1 cellular context compared by ENCODE assay signal in the genomic region with DNA sequence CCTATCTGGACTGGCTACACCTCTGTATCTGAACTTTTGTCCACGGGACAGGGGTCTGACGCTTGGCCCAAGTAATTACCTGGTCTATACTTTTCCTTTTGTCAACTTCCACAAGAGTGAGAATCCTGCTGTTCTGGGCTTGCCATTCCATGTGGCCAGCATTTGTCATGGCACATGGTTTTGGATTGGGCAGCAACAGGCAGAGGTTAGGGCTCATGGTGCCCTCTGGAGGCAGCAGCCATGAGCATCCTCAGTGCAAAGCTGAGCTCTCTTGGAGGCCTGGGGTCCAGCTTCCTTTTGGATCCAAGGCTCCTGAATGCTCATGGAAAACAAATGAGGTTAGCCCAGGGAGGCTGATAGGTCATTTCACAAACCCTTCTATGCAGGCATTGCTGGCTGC.
TF ChIP-seq lines count a peak whose summit lies in the region.

No MANE protein-coding gene starts in this region.

TF ChIP-seq in H1, 55 proteins besides CTCF, POLR2A, EP300 and RAD21:
- TF ChIP-seq CBX8 (IDR thresholded peaks at IDR 0.05; ENCODE audit: borderline replicate concordance, low read depth, low read length) (no peak), TBP (IDR thresholded peaks at IDR 0.05; ENCODE audit: low read depth, low read length) (no peak), JUN (IDR thresholded peaks at IDR 0.05; ENCODE audit: low read depth, low read length) (no peak), CTBP2 (IDR thresholded peaks at IDR 0.05; ENCODE audit: borderline replicate concordance, insufficient read depth, insufficient read length, low read length) (no peak), POU5F1 (IDR thresholded peaks at IDR 0.05; ENCODE audit: low read depth, low read length) (no peak), MAX (IDR thresholded peaks at IDR 0.05) (peak; percentile 98), SIN3A (conservative IDR thresholded peaks at IDR 0.05 in 1 of 2, IDR thresholded peaks at IDR 0.05 in 1 of 2; ENCODE audit: low read depth in 1 of 2, low read length in 2 of 2) (0 out of 4 replicates have a peak, but pooled peaks of 1 of the 2 experiments have one; percentile 72), BRCA1 (IDR thresholded peaks at IDR 0.05; ENCODE audit: low read depth, low read length) (no peak), SIX5 (IDR thresholded peaks at IDR 0.05; ENCODE audit: low read depth, low read length) (no peak), SP2 (IDR thresholded peaks at IDR 0.05; ENCODE audit: low read length) (no peak), YY1 (IDR thresholded peaks at IDR 0.05; ENCODE audit: low read depth, low read length) (peak; percentile 48; the same call in 1 of the 2 replicates), RFX5 (IDR thresholded peaks at IDR 0.05; ENCODE audit: borderline replicate concordance, low read depth, low read length) (no peak), RBBP5 (IDR thresholded peaks at IDR 0.05; ENCODE audit: borderline replicate concordance, low read depth, low read length) (no peak), RNF2 (IDR thresholded peaks at IDR 0.05; ENCODE audit: borderline replicate concordance, low read depth, low read length, missing control alignments, poor library complexity, severe bottlenecking) (no peak), ASH2L (IDR thresholded peaks at IDR 0.05; ENCODE audit: low read length) (no peak), GTF2F1 (IDR thresholded peaks at IDR 0.05; ENCODE audit: borderline replicate concordance, low read depth, low read length) (no peak), SIRT6 (IDR thresholded peaks at IDR 0.05; ENCODE audit: low read length) (no peak), SP4 (IDR thresholded peaks at IDR 0.05; ENCODE audit: low read length) (no peak), BCL11A (IDR thresholded peaks at IDR 0.05; ENCODE audit: low read depth in 2 of 2, low read length in 2 of 2) (no peak), HDAC6 (IDR thresholded peaks at IDR 0.05; ENCODE audit: low read depth, low read length) (no peak), NANOG (IDR thresholded peaks at IDR 0.05; ENCODE audit: insufficient read depth, low read depth, low read length, poor library complexity, severe bottlenecking) (no peak), NRF1 (IDR thresholded peaks at IDR 0.05; ENCODE audit: low read depth, low read length) (no peak)
- TF ChIP-seq, protein P1, sequence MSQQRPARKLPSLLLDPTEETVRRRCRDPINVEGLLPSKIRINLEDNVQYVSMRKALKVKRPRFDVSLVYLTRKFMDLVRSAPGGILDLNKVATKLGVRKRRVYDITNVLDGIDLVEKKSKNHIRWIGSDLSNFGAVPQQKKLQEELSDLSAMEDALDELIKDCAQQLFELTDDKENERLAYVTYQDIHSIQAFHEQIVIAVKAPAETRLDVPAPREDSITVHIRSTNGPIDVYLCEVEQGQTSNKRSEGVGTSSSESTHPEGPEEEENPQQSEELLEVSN (IDR thresholded peaks at IDR 0.05) = peak; percentile 56; the same call in 1 of the 2 replicates
- TF ChIP-seq, protein P2, sequence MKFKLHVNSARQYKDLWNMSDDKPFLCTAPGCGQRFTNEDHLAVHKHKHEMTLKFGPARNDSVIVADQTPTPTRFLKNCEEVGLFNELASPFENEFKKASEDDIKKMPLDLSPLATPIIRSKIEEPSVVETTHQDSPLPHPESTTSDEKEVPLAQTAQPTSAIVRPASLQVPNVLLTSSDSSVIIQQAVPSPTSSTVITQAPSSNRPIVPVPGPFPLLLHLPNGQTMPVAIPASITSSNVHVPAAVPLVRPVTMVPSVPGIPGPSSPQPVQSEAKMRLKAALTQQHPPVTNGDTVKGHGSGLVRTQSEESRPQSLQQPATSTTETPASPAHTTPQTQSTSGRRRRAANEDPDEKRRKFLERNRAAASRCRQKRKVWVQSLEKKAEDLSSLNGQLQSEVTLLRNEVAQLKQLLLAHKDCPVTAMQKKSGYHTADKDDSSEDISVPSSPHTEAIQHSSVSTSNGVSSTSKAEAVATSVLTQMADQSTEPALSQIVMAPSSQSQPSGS (IDR thresholded peaks at IDR 0.05; ENCODE audit: low read length) = no peak
